Comparison of ENCODE assay signal across 1 cellular context in genomic region chr1:42035205-42035829, GRCh38.
TF ChIP-seq lines count a peak whose summit lies in the region.

No MANE protein-coding gene starts in this region.

TF ChIP-seq in GM12878, 131 proteins besides CTCF, POLR2A, EP300 and RAD21 (continued from another document):
- TF ChIP-seq REST (IDR thresholded peaks at IDR 0.05; ENCODE audit: low read depth, low read length) (no peak), NFYA (IDR thresholded peaks at IDR 0.05; ENCODE audit: borderline replicate concordance, low read depth, low read length) (no peak), MTA3 (IDR thresholded peaks at IDR 0.05; ENCODE audit: borderline replicate concordance, low read length) (no peak), MYC (IDR thresholded peaks at IDR 0.05; ENCODE audit: insufficient read depth, insufficient read length, insufficient replicate concordance, low read length, severe bottlenecking) (no peak), SRF (IDR thresholded peaks at IDR 0.05; ENCODE audit: low read depth in 2 of 2, low read length in 2 of 2) (no peak), TAF1 (IDR thresholded peaks at IDR 0.05; ENCODE audit: borderline replicate concordance, low read depth, low read length) (no peak), STAT3 (IDR thresholded peaks at IDR 0.05; ENCODE audit: low read depth, low read length) (no peak), BHLHE40 (IDR thresholded peaks at IDR 0.05; ENCODE audit: borderline replicate concordance in 1 of 2, low read depth in 2 of 2, low read length in 1 of 2) (peak in 1 of 2 experiments; percentile 59; a peak in 1 of 4 replicates), GATAD2B (conservative IDR thresholded peaks at IDR 0.05; ENCODE audit: low read depth) (peak; percentile 89), FOXK2 (IDR thresholded peaks at IDR 0.05) (no peak), NFIC (IDR thresholded peaks at IDR 0.05; ENCODE audit: low read depth, low read length) (no peak), RFX5 (IDR thresholded peaks at IDR 0.05; ENCODE audit: low read depth, low read length) (no peak), ZSCAN29 (IDR thresholded peaks at IDR 0.05) (0 out of 2 replicates have a peak, but pooled peaks have one; percentile 34), BRCA1 (IDR thresholded peaks at IDR 0.05; ENCODE audit: low read depth, low read length) (no peak), RUNX3 (IDR thresholded peaks at IDR 0.05; ENCODE audit: low read length) (peak; percentile 65), USF1 (IDR thresholded peaks at IDR 0.05; ENCODE audit: borderline replicate concordance, extremely low read length, insufficient read depth, low read depth, low read length) (no peak), MYB (IDR thresholded peaks at IDR 0.05; ENCODE audit: borderline replicate concordance, low read depth, low read length) (no peak), NR2F1 (conservative IDR thresholded peaks at IDR 0.05) (peak; percentile 69), LARP7 (IDR thresholded peaks at IDR 0.05) (peak; percentile 75), ZNF217 (IDR thresholded peaks at IDR 0.05) (peak; percentile 59; the same call in 1 of the 2 replicates), RAD51 (IDR thresholded peaks at IDR 0.05) (no peak), KDM1A (IDR thresholded peaks at IDR 0.05; ENCODE audit: borderline replicate concordance) (peak; percentile 23; the same call in 1 of the 2 replicates), SMARCA5 (IDR thresholded peaks at IDR 0.05) (peak; percentile 79), NR2C1 (IDR thresholded peaks at IDR 0.05) (no peak; the same call in 1 of the 2 replicates), POLR2AphosphoS2 (IDR thresholded peaks at IDR 0.05; ENCODE audit: low read depth, low read length) (no peak), TCF12 (IDR thresholded peaks at IDR 0.05; ENCODE audit: low read depth, low read length) (no peak), SREBF2 (IDR thresholded peaks at IDR 0.05; ENCODE audit: low read length) (no peak), ATF2 (IDR thresholded peaks at IDR 0.05; ENCODE audit: low read length) (no peak), ZBTB11 (CRISPR knock-in tag; IDR thresholded peaks at IDR 0.05) (no peak), TCF3 (IDR thresholded peaks at IDR 0.05; ENCODE audit: borderline replicate concordance, insufficient read depth, low read depth, low read length) (no peak), ZNF687 (IDR thresholded peaks at IDR 0.05) (0 out of 2 replicates have a peak, but pooled peaks have one; percentile 20)
